In the genomic region with DNA sequence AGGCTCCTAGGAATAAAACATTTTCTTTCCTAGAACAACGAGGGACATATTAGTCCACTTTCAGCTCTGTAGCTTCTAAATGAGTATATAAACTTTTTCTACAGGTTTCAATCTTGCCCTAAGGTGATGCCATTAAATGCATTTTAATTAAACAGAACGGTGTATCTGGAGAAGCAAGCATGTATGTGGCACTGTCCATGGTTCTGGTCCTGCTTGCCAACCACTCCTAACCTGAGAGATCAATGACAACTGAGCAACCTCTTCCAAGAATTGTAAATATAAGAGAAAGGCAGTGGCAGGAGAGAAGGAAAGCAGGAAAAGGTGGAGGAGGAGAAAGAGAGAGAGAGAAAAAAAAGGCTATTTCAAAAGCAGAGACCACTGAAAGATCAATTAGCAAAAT, we compare ENCODE assay signal across 23 cellular contexts.
DNase-seq lines count a peak whose midpoint lies in the region; ATAC-seq, FAIRE-seq and TF ChIP-seq lines count a peak whose summit lies in the region.
"Had no signal": no experiment of that assay in that cellular context is flagged by ENCODE, and none has a peak within 500 bp of the region (broad histone marks: within the 10 kb centered on the region; RNA-seq: fewer than 3 reads in every experiment).

No MANE protein-coding gene starts in this region.

- no peak for ATAC-seq in activated CD8-positive, alpha-beta T cell treated with anti-CD3 and anti-CD28 coated beads for 36 hours
- ATAC-seq in activated CD8-positive, alpha-beta T cell treated with anti-CD3 and anti-CD28 coated beads, Interleukin-2, amount 10 ng/mL, durations not matched to agents 7 days and 5 days = no peak
- ATAC-seq in GM21515 (IDR thresholded peaks at IDR 0.05; ENCODE audit: unreplicated experiment) = no peak
- ATAC-seq: left lung had no signal

- POLR2A ChIA-PET in activated CD8-positive, alpha-beta T cell treated with anti-CD3 and anti-CD28 coated beads for 36 hours (lab: Charles Lee) = interaction anchor here (1.2 kb wide), 1 partner anchor 86 kb away, joined by 3 read pairs; no protein-coding TSS in a partner anchor
- POLR2A ChIA-PET in activated CD8-positive, alpha-beta T cell treated with anti-CD3 and anti-CD28 coated beads, Interleukin-2, amount 10 ng/mL, durations not matched to agents 7 days and 5 days (lab: Charles Lee) = no interaction called here

- H3K9me3 Mint-ChIP-seq in activated CD8-positive, alpha-beta T cell treated with anti-CD3 and anti-CD28 coated beads for 36 hours = peaks cover 3% of the 10 kb centered on the region
- H3K9me3 Mint-ChIP-seq in activated CD8-positive, alpha-beta T cell treated with anti-CD3 and anti-CD28 coated beads, Interleukin-2, amount 10 ng/mL, durations not matched to agents 7 days and 5 days (ENCODE audit: insufficient read depth) = no peaks in the 10 kb centered on the region
- H3K9me3 Mint-ChIP-seq: type B pancreatic cell had no signal

- intact Hi-C loops in activated CD8-positive, alpha-beta T cell treated with anti-CD3 and anti-CD28 coated beads for 36 hours (cut with micrococcal nuclease) = no loop called here

- no peak overlapping the region for H3K27ac Mint-ChIP-seq in activated CD8-positive, alpha-beta T cell treated with anti-CD3 and anti-CD28 coated beads for 36 hours
- no peak overlapping the region for H3K27ac Mint-ChIP-seq in activated CD8-positive, alpha-beta T cell treated with anti-CD3 and anti-CD28 coated beads, Interleukin-2, amount 10 ng/mL, durations not matched to agents 7 days and 5 days
- H3K27ac Mint-ChIP-seq: activated naive CD8-positive, alpha-beta T cell treated with anti-CD3 and anti-CD28 coated beads, Interleukin-2, amount 10 ng/mL, durations not matched to agents 7 days and 5 days; type B pancreatic cell had no signal

- no peak overlapping the region for H3K4me3 ChIP-seq in fibroblast of pulmonary artery (replicated peaks; ENCODE audit: low read depth, low read length)
- H3K4me3 ChIP-seq: BLaER1, esophagus squamous epithelium, left lung had no signal

- peaks cover 24% of the 10 kb centered on the region for H3K27me3 Mint-ChIP-seq in activated CD8-positive, alpha-beta T cell treated with anti-CD3 and anti-CD28 coated beads for 36 hours
- H3K27me3 Mint-ChIP-seq in activated CD8-positive, alpha-beta T cell treated with anti-CD3 and anti-CD28 coated beads, Interleukin-2, amount 10 ng/mL, durations not matched to agents 7 days and 5 days (ENCODE audit: low read depth) = peaks cover 28% of the 10 kb centered on the region

- CTCF ChIA-PET in activated CD8-positive, alpha-beta T cell treated with anti-CD3 and anti-CD28 coated beads for 36 hours (lab: Charles Lee) = no interaction called here
- CTCF ChIA-PET in activated CD8-positive, alpha-beta T cell treated with anti-CD3 and anti-CD28 coated beads, Interleukin-2, amount 10 ng/mL, durations not matched to agents 7 days and 5 days (lab: Charles Lee) = no interaction called here

- H3K4me3 Mint-ChIP-seq in activated CD8-positive, alpha-beta T cell treated with anti-CD3 and anti-CD28 coated beads for 36 hours = no peak overlapping the region
- H3K4me3 Mint-ChIP-seq in activated CD8-positive, alpha-beta T cell treated with anti-CD3 and anti-CD28 coated beads, Interleukin-2, amount 10 ng/mL, durations not matched to agents 7 days and 5 days = no peak overlapping the region
- H3K4me3 Mint-ChIP-seq: activated naive CD8-positive, alpha-beta T cell treated with anti-CD3 and anti-CD28 coated beads, Interleukin-2, amount 10 ng/mL, durations not matched to agents 7 days and 5 days; type B pancreatic cell had no signal

- no peaks in the 10 kb centered on the region for H3K4me1 Mint-ChIP-seq in activated CD8-positive, alpha-beta T cell treated with anti-CD3 and anti-CD28 coated beads for 36 hours (ENCODE audit: low read depth)
- H3K4me1 Mint-ChIP-seq in activated CD8-positive, alpha-beta T cell treated with anti-CD3 and anti-CD28 coated beads, Interleukin-2, amount 10 ng/mL, durations not matched to agents 7 days and 5 days (ENCODE audit: low read depth) = peaks cover 2% of the 10 kb centered on the region
- H3K4me1 Mint-ChIP-seq: activated naive CD8-positive, alpha-beta T cell treated with anti-CD3 and anti-CD28 coated beads, Interleukin-2, amount 10 ng/mL, durations not matched to agents 7 days and 5 days had no signal

- FAIRE-seq in HTR-8/SVneo (lab: Jason Lieb, UNC) = no peak

- no peaks in the 10 kb centered on the region for H3K36me3 Mint-ChIP-seq in activated CD8-positive, alpha-beta T cell treated with anti-CD3 and anti-CD28 coated beads for 36 hours (ENCODE audit: low read depth)
- H3K36me3 Mint-ChIP-seq in activated CD8-positive, alpha-beta T cell treated with anti-CD3 and anti-CD28 coated beads, Interleukin-2, amount 10 ng/mL, durations not matched to agents 7 days and 5 days (ENCODE audit: low read depth) = no peaks in the 10 kb centered on the region
- H3K36me3 Mint-ChIP-seq: activated naive CD8-positive, alpha-beta T cell treated with anti-CD3 and anti-CD28 coated beads, Interleukin-2, amount 10 ng/mL, durations not matched to agents 7 days and 5 days; type B pancreatic cell had no signal

- peak; percentile 13 for DNase-seq in activated CD8-positive, alpha-beta T cell treated with anti-CD3 and anti-CD28 coated beads for 36 hours
- DNase-seq in activated CD8-positive, alpha-beta T cell treated with anti-CD3 and anti-CD28 coated beads, Interleukin-2, amount 10 ng/mL, durations not matched to agents 7 days and 5 days = no peak
- peak; percentile 18 for DNase-seq in amniotic epithelial cell (ENCODE audit: low read depth)
- peak; percentile 38 for DNase-seq in fibroblast of pulmonary artery (ENCODE audit: low read depth)
- DNase-seq in renal cortical epithelial cell (ENCODE audit: low read depth) = peak; percentile 33
- no peak for DNase-seq in HTR-8/SVneo (ENCODE audit: insufficient read length, low spot score)
- DNase-seq in cerebellar cortex (ENCODE audit: low spot score) = no peak
- DNase-seq: 8988T; activated CD4-positive, alpha-beta T cell treated with anti-CD3 and anti-CD28 coated beads for 48 hours; activated CD8-positive, alpha-beta memory T cell treated with anti-CD3 and anti-CD28 coated beads, Interleukin-2, amount 50 U/mL, for 4 hours; activated naive CD8-positive, alpha-beta T cell treated with anti-CD3 and anti-CD28 coated beads, Interleukin-2, amount 10 ng/mL, durations not matched to agents 7 days and 5 days; central memory CD4-positive, alpha-beta T cell; effector CD8-positive, alpha-beta T cell; esophagus squamous epithelium; glutamatergic neuron; left lung; NCI-H1694 treated with DMSO at 0.1 percent for 48 hours; NCI-H774; OCI-M1; stimulated activated CD4-positive, alpha-beta T cell treated with anti-CD3 and anti-CD28 coated beads, Interleukin-12 subunit alpha, Interleukin-12 subunit beta, amount 100 ng/mL, for 4 hours had no signal

- TF ChIP-seq CTCF in activated CD8-positive, alpha-beta T cell treated with anti-CD3 and anti-CD28 coated beads for 36 hours (IDR thresholded peaks at IDR 0.05) = no peak
- no peak for TF ChIP-seq CTCF in fibroblast of pulmonary artery (IDR thresholded peaks at IDR 0.05; ENCODE audit: low read length, missing control alignments)

Comparison
In these comparisons a context has a peak if more than half of its experiments do, and no peak if none do; other contexts are left out.
1. DNase-seq: peak in activated CD8-positive, alpha-beta T cell treated with anti-CD3 and anti-CD28 coated beads for 36 hours (single experiment), amniotic epithelial cell (single experiment), fibroblast of pulmonary artery (single experiment) and renal cortical epithelial cell (single experiment); none in activated CD8-positive, alpha-beta T cell treated with anti-CD3 and anti-CD28 coated beads, Interleukin-2, amount 10 ng/mL, durations not matched to agents 7 days and 5 days (single experiment), HTR-8/SVneo (single experiment) and cerebellar cortex (single experiment).